In genomic region chr3:38136272-38136806, GRCh38 we compare ENCODE assay signal across 8 cellular contexts. TPM values are rescaled to one million over a fixed set of nuclear protein-coding genes. Genes with fewer than 3 reads are reported as not detected.
A peak's percentile ranks its signal among the peaks of the same experiment; 100 is the strongest.
DNase-seq lines count a peak whose midpoint lies in the region; ATAC-seq and TF ChIP-seq lines count a peak whose summit lies in the region.

No MANE protein-coding gene starts in this region.

- H3K27ac ChIP-seq in DOHH2 (ENCODE audit: low read depth, low read length) (peak overlapping the region; percentile 17; the same call in 1 of the 2 replicates), layer of hippocampus (ENCODE audit: low read depth, low read length) (peak overlapping the region; percentile 91), substantia nigra (ENCODE audit: low read depth, low read length, poor library complexity, severe bottlenecking) (peak overlapping the region; percentile 75)

- peaks cover 48% of the 10 kb centered on the region for H3K79me2 ChIP-seq in DOHH2 (ENCODE audit: control insufficient read depth, low read length)

- TF ChIP-seq POLR2A in GM18505 (IDR thresholded peaks at IDR 0.05; ENCODE audit: borderline replicate concordance, extremely low read depth, insufficient read depth, insufficient read length): no peak

- no peaks in the 10 kb centered on the region for H3K9me3 ChIP-seq in DOHH2 (ENCODE audit: control insufficient read depth, insufficient read depth, low read length)

- no peak for DNase-seq in Jurkat, Clone E6-1 (ENCODE audit: low read depth, low spot score)
- DNase-seq in astrocyte of the cerebellum (ENCODE audit: low read depth): no peak
- DNase-seq in substantia nigra (lab: John Stamatoyannopoulos, UW): peak in 4 of 49 donors; percentile 38 to 59 (median 50)
- DNase-seq in HuH-7.5 (ENCODE audit: low spot score): no peak
- no peak for DNase-seq in stimulated activated CD4-positive, alpha-beta T cell treated with anti-CD3 and anti-CD28 coated beads, Interleukin-4, amount 100 ng/mL, for 1 hour

- no peak for ATAC-seq in GM18505 (IDR thresholded peaks at IDR 0.05; ENCODE audit: unreplicated experiment)

- H3K4me1 ChIP-seq in DOHH2 (ENCODE audit: control insufficient read depth, low read length): peaks cover 35% of the 10 kb centered on the region

- in situ Hi-C loops in astrocyte of the cerebellum (cut with HindIII; ENCODE audit: low sequenced_read_pairs): no loop called here

- H3K4me2 ChIP-seq in DOHH2 (ENCODE audit: low read length): peak overlapping the region; percentile 94

- H4K20me1 ChIP-seq in DOHH2 (ENCODE audit: control insufficient read depth, insufficient read depth, low read depth, low read length): peaks cover 3% of the 10 kb centered on the region; the same call in 1 of the 2 replicates

- peaks cover 68% of the 10 kb centered on the region for H3K36me3 ChIP-seq in DOHH2 (ENCODE audit: control insufficient read depth, low read length)

- H3K27me3 ChIP-seq in DOHH2 (ENCODE audit: control insufficient read depth, low read length): no peaks in the 10 kb centered on the region
- H3K27me3 ChIP-seq in layer of hippocampus (ENCODE audit: control insufficient read depth, insufficient read depth, low read length): no peaks in the 10 kb centered on the region

- H3K4me3 ChIP-seq in DOHH2 (ENCODE audit: low read length) (peak overlapping the region; percentile 90), astrocyte of the cerebellum (ENCODE audit: low read depth, low read length) (peak overlapping the region; percentile 77)
- H3K4me3 ChIP-seq in Jurkat, Clone E6-1 (ENCODE audit: low read length): peak overlapping the region; percentile 86

- no peaks in the 10 kb centered on the region for H3F3A ChIP-seq in DOHH2 (ENCODE audit: control insufficient read depth, insufficient read depth)

- TF ChIP-seq CTCF in DOHH2 (IDR thresholded peaks at IDR 0.05; ENCODE audit: low read depth, low read length, poor library complexity, severe bottlenecking): no peak
- no peak for TF ChIP-seq CTCF in astrocyte of the cerebellum (IDR thresholded peaks at IDR 0.05; ENCODE audit: low read depth, low read length, missing control alignments)

- H3K9me2 ChIP-seq in DOHH2 (replicated peaks; ENCODE audit: control insufficient read depth, low read length): no peaks in the 10 kb centered on the region

RNA-seq across cellular contexts. Expression of gene ACAA1, which starts 0.6 kb away (rescaled TPM):
- polyA plus RNA-seq in Jurkat, Clone E6-1 (2012; ENCODE audit: insufficient read depth, insufficient read length): 79.5 TPM

RNA-seq across cellular contexts. Expression of gene MYD88, which starts 2.1 kb away (rescaled TPM):
- polyA plus RNA-seq in Jurkat, Clone E6-1 (2012; ENCODE audit: insufficient read depth, insufficient read length): 58.3 TPM

RNA-seq across cellular contexts. Expression of gene OXSR1, which starts 29.0 kb away (rescaled TPM):
- polyA plus RNA-seq in Jurkat, Clone E6-1 (2012; ENCODE audit: insufficient read depth, insufficient read length): 37.2 TPM

Comparison
In these comparisons a context has a peak if more than half of its experiments do, and no peak if none do; other contexts are left out.
1. H3K27ac ChIP-seq: peak in every context shown above with its lines; median percentile 91 in layer of hippocampus; 75 in substantia nigra; 17 in DOHH2.